In genomic region chr4:25500626-25501318, GRCh38 we compare ENCODE assay signal across 14 cellular contexts.
DNase-seq lines count a peak whose midpoint lies in the region; ATAC-seq and TF ChIP-seq lines count a peak whose summit lies in the region.
"Had no signal": no experiment of that assay in that cellular context is flagged by ENCODE, and none has a peak within 500 bp of the region (broad histone marks: within the 10 kb centered on the region; RNA-seq: fewer than 3 reads in every experiment).

No MANE protein-coding gene starts in this region.

- no peaks in the 10 kb centered on the region for H3K9me3 ChIP-seq in upper lobe of right lung
- no peaks in the 10 kb centered on the region for H3K9me3 ChIP-seq in GM23248 (ENCODE audit: low read depth)

- POLR2A ChIA-PET in activated CD4-positive, alpha-beta T cell treated with anti-CD3 and anti-CD28 coated beads for 36 hours (lab: Charles Lee) = no interaction called here

- peaks cover 2% of the 10 kb centered on the region for H3K9me3 Mint-ChIP-seq in activated CD4-positive, alpha-beta T cell treated with anti-CD3 and anti-CD28 coated beads for 36 hours (ENCODE audit: low read depth)
- H3K9me3 Mint-ChIP-seq: activated CD4-positive, alpha-beta memory T cell treated with anti-CD3 and anti-CD28 coated beads, Interleukin-2, amount 10 ng/mL, durations not matched to agents 7 days and 5 days had no signal

- in situ Hi-C loops in GM23248 (cut with MboI) = no loop called here

- H3K4me1 Mint-ChIP-seq in activated CD4-positive, alpha-beta T cell treated with anti-CD3 and anti-CD28 coated beads for 36 hours = no peaks in the 10 kb centered on the region
- H3K4me1 Mint-ChIP-seq: activated CD4-positive, alpha-beta memory T cell treated with anti-CD3 and anti-CD28 coated beads, Interleukin-2, amount 10 ng/mL, durations not matched to agents 7 days and 5 days; CD14-positive monocyte had no signal

- H3K4me1 ChIP-seq in upper lobe of right lung (no peaks in the 10 kb centered on the region), GM23248 (ENCODE audit: insufficient read depth) (no peaks in the 10 kb centered on the region)

- DNase-seq in NCI-H1105 (lab: John Stamatoyannopoulos, UW) (peak; percentile 78), NCI-H2196 treated with DMSO at 0.1 percent for 48 hours (lab: John Stamatoyannopoulos, UW; ENCODE audit: unreplicated experiment) (peak; percentile 83), SK-N-DZ (ENCODE audit: low spot score) (peak; percentile 8), upper lobe of right lung (no peak), GM03348 (ENCODE audit: low spot score) (no peak), GM23248 (no peak)
- no peak for DNase-seq in activated CD4-positive, alpha-beta T cell treated with anti-CD3 and anti-CD28 coated beads for 36 hours
- DNase-seq: activated CD4-positive, alpha-beta memory T cell treated with anti-CD3 and anti-CD28 coated beads, Interleukin-2, amount 10 ng/mL, durations not matched to agents 7 days and 5 days; effector CD8-positive, alpha-beta T cell; occipital lobe; OCI-M1; T-helper 9 cell had no signal

- no peaks in the 10 kb centered on the region for H4K20me1 ChIP-seq in GM23248 (ENCODE audit: insufficient read depth)

- 9 to 16% methylated on average over 9 of the region's 9 CpGs for WGBS in GM23248 (ENCODE audit: low coverage in 1 of 2, low lambda C conversion rate in 2 of 2, missing lambda C conversion rate in 2 of 2), 2 experiments

- no peak overlapping the region for H2AFZ ChIP-seq in GM23248

- no peak overlapping the region for H3K4me2 ChIP-seq in GM23248 (ENCODE audit: unreplicated experiment)

- H3K9ac ChIP-seq in GM23248 = no peak overlapping the region

- no peaks in the 10 kb centered on the region for H3K27me3 ChIP-seq in upper lobe of right lung
- no peaks in the 10 kb centered on the region for H3K27me3 ChIP-seq in GM23248 (replicated peaks; ENCODE audit: insufficient read depth)

- H3K36me3 ChIP-seq in upper lobe of right lung (no peaks in the 10 kb centered on the region), GM23248 (ENCODE audit: low read depth) (no peaks in the 10 kb centered on the region)

- intact Hi-C loops in upper lobe of right lung (cut with DNase I) = no loop called here
- intact Hi-C loops in activated CD4-positive, alpha-beta T cell treated with anti-CD3 and anti-CD28 coated beads for 36 hours (cut with DNase I, micrococcal nuclease) = no loop called here

- H3K79me2 ChIP-seq in GM23248 (ENCODE audit: insufficient read depth) = no peaks in the 10 kb centered on the region

- H3K4me3 ChIP-seq in upper lobe of right lung (no peak overlapping the region), GM23248 (no peak overlapping the region)
- H3K4me3 ChIP-seq: skin epidermis had no signal

- no peak overlapping the region for H3K4me3 Mint-ChIP-seq in activated CD4-positive, alpha-beta T cell treated with anti-CD3 and anti-CD28 coated beads for 36 hours
- H3K4me3 Mint-ChIP-seq: activated CD4-positive, alpha-beta memory T cell treated with anti-CD3 and anti-CD28 coated beads, Interleukin-2, amount 10 ng/mL, durations not matched to agents 7 days and 5 days; CD14-positive monocyte had no signal

- no peaks in the 10 kb centered on the region for H3K9me2 ChIP-seq in GM23248 (ENCODE audit: insufficient read depth)

- TF ChIP-seq CTCF in upper lobe of right lung (IDR thresholded peaks at IDR 0.05) = no peak

- H3K27me3 Mint-ChIP-seq in activated CD4-positive, alpha-beta T cell treated with anti-CD3 and anti-CD28 coated beads for 36 hours = no peaks in the 10 kb centered on the region
- H3K27me3 Mint-ChIP-seq: activated CD4-positive, alpha-beta memory T cell treated with anti-CD3 and anti-CD28 coated beads, Interleukin-2, amount 10 ng/mL, durations not matched to agents 7 days and 5 days had no signal

- H3K27ac Mint-ChIP-seq in activated CD4-positive, alpha-beta T cell treated with anti-CD3 and anti-CD28 coated beads for 36 hours = no peak overlapping the region
- H3K27ac Mint-ChIP-seq: activated CD4-positive, alpha-beta memory T cell treated with anti-CD3 and anti-CD28 coated beads, Interleukin-2, amount 10 ng/mL, durations not matched to agents 7 days and 5 days; CD14-positive monocyte had no signal

- peak; percentile 39 for ATAC-seq in upper lobe of right lung
- no peak for ATAC-seq in activated CD4-positive, alpha-beta T cell treated with anti-CD3 and anti-CD28 coated beads for 36 hours

- no peak overlapping the region for H3K27ac ChIP-seq in upper lobe of right lung
- no peak overlapping the region for H3K27ac ChIP-seq in GM23248
- H3K27ac ChIP-seq: skin epidermis had no signal

- H3F3A ChIP-seq in GM23248 (ENCODE audit: insufficient read depth) = no peaks in the 10 kb centered on the region

- CTCF ChIA-PET in activated CD4-positive, alpha-beta T cell treated with anti-CD3 and anti-CD28 coated beads for 36 hours (lab: Charles Lee) = interaction anchor here (0.6 to 0.9 kb wide), 2 partner anchors 61 to 201 kb away, joined by 3 to 4 read pairs; no protein-coding TSS in a partner anchor

- no peaks in the 10 kb centered on the region for H3K36me3 Mint-ChIP-seq in activated CD4-positive, alpha-beta T cell treated with anti-CD3 and anti-CD28 coated beads for 36 hours (ENCODE audit: low read depth)
- H3K36me3 Mint-ChIP-seq: CD14-positive monocyte had no signal

Comparison
In these comparisons a context has a peak if more than half of its experiments do, and no peak if none do; other contexts are left out.
1. DNase-seq: peak in NCI-H1105 (single experiment), NCI-H2196 treated with DMSO at 0.1 percent for 48 hours (single experiment) and SK-N-DZ (single experiment); none in upper lobe of right lung (single experiment), activated CD4-positive, alpha-beta T cell treated with anti-CD3 and anti-CD28 coated beads for 36 hours (single experiment), GM03348 (single experiment) and GM23248 (single experiment).